11 cellular contexts compared by ENCODE assay signal in the genomic region with DNA sequence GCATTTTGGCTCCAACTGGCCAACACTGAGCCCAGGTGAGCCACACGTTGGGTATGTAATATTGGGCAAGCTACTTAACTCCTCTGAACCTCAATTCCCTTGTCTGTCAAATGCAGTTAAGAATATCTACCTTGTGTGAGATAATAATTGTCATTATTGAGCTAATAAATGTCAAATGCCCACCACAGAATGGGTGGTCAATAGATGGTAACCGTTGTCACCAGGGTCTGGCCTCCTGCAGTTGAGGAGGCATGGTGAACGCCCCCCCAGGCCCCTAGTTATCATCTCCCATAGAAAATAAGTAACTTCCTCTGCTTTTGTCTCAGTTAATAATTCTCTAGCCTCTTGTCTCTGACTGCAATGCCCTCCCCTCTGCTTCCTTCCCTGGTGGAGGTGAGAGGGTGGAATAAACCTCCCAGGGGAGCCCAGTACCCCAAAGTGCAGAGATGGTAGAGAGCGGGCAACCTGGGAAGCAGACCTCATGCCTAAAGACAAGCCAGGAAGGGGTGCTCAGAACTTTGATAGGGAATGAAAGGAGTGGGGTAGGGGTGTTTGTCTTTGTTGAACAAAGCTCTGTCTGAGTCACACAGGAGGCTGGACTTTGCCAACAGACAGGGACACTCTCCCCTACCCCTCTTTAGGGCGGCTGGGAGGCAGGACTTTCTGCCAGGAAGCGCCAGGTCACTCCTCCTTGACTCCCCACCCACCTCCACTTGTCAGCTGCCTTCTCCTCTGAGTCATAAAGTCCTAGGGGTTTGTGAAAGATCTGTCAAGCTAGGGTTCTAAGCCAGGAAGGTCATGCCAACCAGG. TPM values are rescaled to one million over a fixed set of nuclear protein-coding genes. Genes with fewer than 3 reads are reported as not detected.
DNase-seq lines count a peak whose midpoint lies in the region; ATAC-seq and TF ChIP-seq lines count a peak whose summit lies in the region.
"Had no signal": no experiment of that assay in that cellular context is flagged by ENCODE, and none has a peak within 500 bp of the region (broad histone marks: within the 10 kb centered on the region; RNA-seq: fewer than 3 reads in every experiment).

No MANE protein-coding gene starts in this region.

- no peak overlapping the region for H3K23ac ChIP-seq in mesenchymal stem cell (ENCODE audit: low read length in 2 of 2)

- no peak for TF ChIP-seq CTCF in chondrocyte (IDR thresholded peaks at IDR 0.05)

- no peak overlapping the region for H3K4me3 ChIP-seq in mesenchymal stem cell (ENCODE audit: insufficient read depth in 1 of 2, low read depth in 1 of 2, low read length in 2 of 2)

- no peak overlapping the region for H3K4me3 Mint-ChIP-seq in activated T-helper 17 cell treated with anti-CD3 and anti-CD28 coated beads, Interleukin-2, amount 50 U/mL, for 72 hours
- no peak overlapping the region for H3K4me3 Mint-ChIP-seq in chondrocyte (ENCODE audit: unreplicated experiment)
- H3K4me3 Mint-ChIP-seq: IgD-negative memory B cell had no signal

- DNase-seq in DMS53 (lab: John Stamatoyannopoulos, UW) = peak; percentile 97
- peak; percentile 88 for DNase-seq in HK-2 (ENCODE audit: unreplicated experiment)
- DNase-seq in mesenchymal stem cell = peak; percentile 27
- no peak for DNase-seq in chondrocyte (ENCODE audit: low spot score)
- DNase-seq in NCI-H1436 treated with DMSO at 0.1 percent for 48 hours (lab: John Stamatoyannopoulos, UW) = no peak
- DNase-seq in NCI-H524 (lab: John Stamatoyannopoulos, UW) = no peak
- no peak for DNase-seq in effector CD4-positive, alpha-beta T cell
- DNase-seq: SHP77 treated with DMSO at 0.1 percent for 48 hours; stimulated activated CD4-positive, alpha-beta T cell treated with anti-CD3 and anti-CD28 coated beads, Interleukin-2, amount 100 ng/mL, for 24 hours had no signal

- no peak overlapping the region for H4K91ac ChIP-seq in mesenchymal stem cell (ENCODE audit: low read length)

- H3K18ac ChIP-seq in mesenchymal stem cell (ENCODE audit: low read depth in 1 of 2, low read length in 2 of 2) = no peak overlapping the region

- peak; percentile 64 for ATAC-seq in activated T-helper 17 cell treated with anti-CD3 and anti-CD28 coated beads, Interleukin-2, amount 50 U/mL, for 72 hours (replicated peaks)

- H3K9me3 Mint-ChIP-seq in activated T-helper 17 cell treated with anti-CD3 and anti-CD28 coated beads, Interleukin-2, amount 50 U/mL, for 72 hours = no peaks in the 10 kb centered on the region
- no peaks in the 10 kb centered on the region for H3K9me3 Mint-ChIP-seq in chondrocyte (ENCODE audit: low read depth)
- H3K9me3 Mint-ChIP-seq: IgD-negative memory B cell had no signal

- no peak overlapping the region for H3K14ac ChIP-seq in mesenchymal stem cell (ENCODE audit: low read length in 2 of 2)

- no peaks in the 10 kb centered on the region for H3K4me1 Mint-ChIP-seq in activated T-helper 17 cell treated with anti-CD3 and anti-CD28 coated beads, Interleukin-2, amount 50 U/mL, for 72 hours
- peaks cover 9% of the 10 kb centered on the region for H3K4me1 Mint-ChIP-seq in chondrocyte (ENCODE audit: low read depth)
- H3K4me1 Mint-ChIP-seq: IgD-negative memory B cell had no signal

- H3K4me1 ChIP-seq in mesenchymal stem cell (ENCODE audit: control insufficient read depth, insufficient read depth, low read depth, low read length) = peaks cover 35% of the 10 kb centered on the region

- H3K4me2 ChIP-seq in mesenchymal stem cell (ENCODE audit: low read length, poor library complexity, severe bottlenecking) = peak overlapping the region; percentile 23

- H3K9ac ChIP-seq in mesenchymal stem cell (ENCODE audit: low read length) = no peak overlapping the region

- H2AFZ ChIP-seq in mesenchymal stem cell (ENCODE audit: low read depth, low read length) = no peak overlapping the region

- no peak overlapping the region for H2BK12ac ChIP-seq in mesenchymal stem cell (ENCODE audit: low read length in 2 of 2)

- peak overlapping the region; percentile 93 for H3K27ac ChIP-seq in mesenchymal stem cell (ENCODE audit: low read length, poor library complexity, severe bottlenecking)

- H2AK5ac ChIP-seq in mesenchymal stem cell (ENCODE audit: low read length, severe bottlenecking) = peak overlapping the region; percentile 95

- H3K9me3 ChIP-seq in mesenchymal stem cell (ENCODE audit: control insufficient read depth, low read length) = no peaks in the 10 kb centered on the region

- no peak overlapping the region for H2BK120ac ChIP-seq in mesenchymal stem cell (ENCODE audit: low read depth, low read length)

- H3K36me3 Mint-ChIP-seq in activated T-helper 17 cell treated with anti-CD3 and anti-CD28 coated beads, Interleukin-2, amount 50 U/mL, for 72 hours (ENCODE audit: low read depth) = no peaks in the 10 kb centered on the region
- H3K36me3 Mint-ChIP-seq in chondrocyte (ENCODE audit: low read depth) = no peaks in the 10 kb centered on the region

- H4K8ac ChIP-seq in mesenchymal stem cell (ENCODE audit: low read length) = no peak overlapping the region

- 69% methylated on average over 5 of the region's 6 CpGs for WGBS in mesenchymal stem cell

- no peak overlapping the region for H3K4ac ChIP-seq in mesenchymal stem cell (ENCODE audit: low read depth in 1 of 2, low read length in 2 of 2)

- H3K79me1 ChIP-seq in mesenchymal stem cell (replicated peaks; ENCODE audit: low read length, poor library complexity, severe bottlenecking) = no peaks in the 10 kb centered on the region

- no peaks in the 10 kb centered on the region for H3K27me3 Mint-ChIP-seq in activated T-helper 17 cell treated with anti-CD3 and anti-CD28 coated beads, Interleukin-2, amount 50 U/mL, for 72 hours
- peaks cover 5% of the 10 kb centered on the region for H3K27me3 Mint-ChIP-seq in chondrocyte (ENCODE audit: low read depth)
- H3K27me3 Mint-ChIP-seq: IgD-negative memory B cell had no signal

- no peak overlapping the region for H2BK15ac ChIP-seq in mesenchymal stem cell (ENCODE audit: low read depth, poor library complexity, severe bottlenecking)

- H3K27me3 ChIP-seq in mesenchymal stem cell (ENCODE audit: control insufficient read depth in 1 of 2, insufficient read depth in 1 of 2, low read length in 2 of 2) = peaks cover 0 to 12% of the 10 kb centered on the region in 2 experiments

- H3K36me3 ChIP-seq in mesenchymal stem cell (ENCODE audit: control insufficient read depth in 1 of 2, insufficient read depth in 2 of 2, low read depth in 1 of 2, low read length in 2 of 2) = no peaks in the 10 kb centered on the region

- peak overlapping the region; percentile 51 for H2BK5ac ChIP-seq in mesenchymal stem cell (ENCODE audit: low read depth, low read length, poor library complexity, severe bottlenecking)

- H3K27ac Mint-ChIP-seq in activated T-helper 17 cell treated with anti-CD3 and anti-CD28 coated beads, Interleukin-2, amount 50 U/mL, for 72 hours = peak overlapping the region; percentile 17
- no peak overlapping the region for H3K27ac Mint-ChIP-seq in chondrocyte (ENCODE audit: unreplicated experiment)
- H3K27ac Mint-ChIP-seq: IgD-negative memory B cell had no signal

RNA-seq across cellular contexts. Expression of gene UNC5CL, which starts 1.3 kb away (rescaled TPM):
- 1 to 10 TPM; 2.9 to 6.7 TPM for total RNA-seq in activated T-helper 17 cell treated with anti-CD3 and anti-CD28 coated beads, Interleukin-2, amount 50 U/mL, for 72 hours
- polyA plus RNA-seq in mesenchymal stem cell (2013, experiment 1 of 2) = 0.11 TPM
- 0.08 TPM for polyA plus RNA-seq in mesenchymal stem cell (2013, experiment 2 of 2)
- 0.25 to 0.36 TPM in 2 of 3 replicates, not detected in the other for total RNA-seq in chondrocyte

RNA-seq across cellular contexts. Expression of gene TSPO2, which starts 2.0 kb away (rescaled TPM):
- not detected for total RNA-seq in activated T-helper 17 cell treated with anti-CD3 and anti-CD28 coated beads, Interleukin-2, amount 50 U/mL, for 72 hours
- polyA plus RNA-seq in mesenchymal stem cell (2013, experiment 1 of 2) = not detected
- not detected for polyA plus RNA-seq in mesenchymal stem cell (2013, experiment 2 of 2)
- total RNA-seq in chondrocyte = not detected in 3 replicates
- polyA plus RNA-seq: IgD-negative memory B cell had no signal

RNA-seq across cellular contexts. Expression of gene APOBEC2, which starts 12.7 kb away (rescaled TPM):
- not detected for total RNA-seq in activated T-helper 17 cell treated with anti-CD3 and anti-CD28 coated beads, Interleukin-2, amount 50 U/mL, for 72 hours
- not detected for polyA plus RNA-seq in mesenchymal stem cell (2013, experiment 1 of 2)
- polyA plus RNA-seq in mesenchymal stem cell (2013, experiment 2 of 2) = not detected
- not detected in 3 replicates for total RNA-seq in chondrocyte

RNA-seq across cellular contexts. Expression of gene OARD1, which starts 31.9 kb away (rescaled TPM):
- 10 to 100 TPM; 31.8 to 41.2 TPM for total RNA-seq in activated T-helper 17 cell treated with anti-CD3 and anti-CD28 coated beads, Interleukin-2, amount 50 U/mL, for 72 hours
- 18.6 TPM for polyA plus RNA-seq in mesenchymal stem cell (2013, experiment 1 of 2)
- 18.9 TPM for polyA plus RNA-seq in mesenchymal stem cell (2013, experiment 2 of 2)
- total RNA-seq in chondrocyte = 11.4 to 12.2 TPM (median 12.2 TPM) in 3 replicates

RNA-seq across cellular contexts. Expression of gene NFYA, which starts 32.5 kb away (rescaled TPM):
- total RNA-seq in activated T-helper 17 cell treated with anti-CD3 and anti-CD28 coated beads, Interleukin-2, amount 50 U/mL, for 72 hours = 10 to 100 TPM; 23.3 to 25.0 TPM
- polyA plus RNA-seq in mesenchymal stem cell (2013, experiment 1 of 2) = 15.8 TPM
- 15.3 TPM for polyA plus RNA-seq in mesenchymal stem cell (2013, experiment 2 of 2)
- 18.8 to 24.7 TPM (median 20.5 TPM) in 3 replicates for total RNA-seq in chondrocyte

Comparison
In these comparisons a context has a peak if more than half of its experiments do, and no peak if none do; other contexts are left out.
1. DNase-seq: peak in DMS53 (single experiment), HK-2 (single experiment) and mesenchymal stem cell (single experiment); none in chondrocyte (single experiment), NCI-H1436 treated with DMSO at 0.1 percent for 48 hours (single experiment), NCI-H524 (0 of 2) and effector CD4-positive, alpha-beta T cell (single experiment).